7 cellular contexts compared by ENCODE assay signal in the genomic region with DNA sequence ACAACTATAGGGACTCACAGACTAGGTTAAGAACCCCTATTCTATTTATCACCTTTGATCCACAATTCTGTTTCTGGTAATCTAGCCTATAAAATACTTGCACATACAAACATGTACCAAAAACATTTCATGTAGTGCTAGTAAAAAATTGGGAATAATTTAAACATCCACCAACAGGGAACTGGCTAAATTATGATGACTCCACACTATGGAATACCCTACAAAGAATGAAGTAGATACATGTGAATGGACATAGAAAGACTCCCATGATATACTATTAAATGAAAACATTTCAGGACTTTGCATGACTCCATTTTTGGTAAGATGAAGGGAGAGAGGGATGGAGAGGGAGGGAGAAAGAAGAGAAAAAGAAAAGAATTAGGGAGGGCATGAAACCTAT.
"Had no signal": no experiment of that assay in that cellular context is flagged by ENCODE, and none has a peak within 500 bp of the region (broad histone marks: within the 10 kb centered on the region; RNA-seq: fewer than 3 reads in every experiment).

No MANE protein-coding gene starts in this region.

- DNase-seq: IMR-90, KBM-7, KG1 had no signal

- H3K4me3 Mint-ChIP-seq: IgD-negative memory B cell had no signal

- FAIRE-seq: HTR-8/SVneo had no signal

- H3K27ac Mint-ChIP-seq: IgD-negative memory B cell had no signal

- H3K4me2 ChIP-seq: KMS-11 had no signal

- H3K4me1 Mint-ChIP-seq: IgD-negative memory B cell had no signal

- H3K9ac ChIP-seq: KMS-11 had no signal

- H3K9me3 Mint-ChIP-seq: IgD-negative memory B cell had no signal

- H3K27ac ChIP-seq: HL-60, KMS-11 had no signal

- H3K27me3 Mint-ChIP-seq: IgD-negative memory B cell had no signal
